ENCODE assay signal across 15 cellular contexts in the genomic region with DNA sequence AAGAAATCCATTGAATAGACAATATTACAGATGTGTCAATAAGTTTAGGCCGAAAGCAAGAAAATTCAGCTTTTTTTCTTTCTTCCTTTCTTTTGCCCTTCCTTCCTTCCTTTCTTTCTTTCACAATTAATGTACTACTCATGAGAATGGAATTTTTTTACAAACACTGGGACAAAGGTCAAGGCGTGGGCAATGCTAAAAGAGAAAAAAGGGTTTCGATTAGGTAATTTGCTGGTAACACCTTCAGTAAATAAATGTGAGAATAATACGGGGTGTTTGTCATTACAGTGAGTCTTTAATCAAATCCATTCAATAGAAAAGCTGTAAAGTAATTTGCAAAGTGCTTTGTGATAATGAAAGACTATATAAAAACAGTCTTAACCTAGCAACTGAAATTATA.
DNase-seq lines count a peak whose midpoint lies in the region; ATAC-seq, FAIRE-seq and TF ChIP-seq lines count a peak whose summit lies in the region.
"Had no signal": no experiment of that assay in that cellular context is flagged by ENCODE, and none has a peak within 500 bp of the region (broad histone marks: within the 10 kb centered on the region; RNA-seq: fewer than 3 reads in every experiment).

No MANE protein-coding gene starts in this region.

- H3K27ac Mint-ChIP-seq in chondrocyte (ENCODE audit: unreplicated experiment) (no peak overlapping the region), immature natural killer cell (no peak overlapping the region)
- H3K27ac Mint-ChIP-seq in stimulated activated memory B cell treated with anti-CD40 and anti-IgM and Interleukin-4, amounts not matched to agents 10 μg/mL and 1 μg/mL and 100 μg/mL, for 72 hours: no peak overlapping the region
- H3K27ac Mint-ChIP-seq: activated T-cell treated with anti-CD3 and anti-CD28 coated beads, Interleukin-2, amount 50 U/mL, for 72 hours; nephron progenitor cell had no signal

- peaks cover under 1% of the 10 kb centered on the region for H3K4me1 ChIP-seq in mesenchymal stem cell (ENCODE audit: control insufficient read depth, insufficient read depth, low read depth, low read length)

- H3K18ac ChIP-seq in mesenchymal stem cell (ENCODE audit: low read depth in 1 of 2, low read length in 2 of 2): no peak overlapping the region

- DNase-seq in AG20443 (ENCODE audit: low spot score): peak; percentile 19
- peak; percentile 7 for DNase-seq in NCI-H460 (ENCODE audit: extremely low read depth, low read depth)
- peak; percentile 58 for DNase-seq in mesenchymal stem cell
- no peak for DNase-seq in chondrocyte (ENCODE audit: low spot score)
- no peak for DNase-seq in immature natural killer cell
- DNase-seq: activated T-cell treated with anti-CD3 and anti-CD28 coated beads, Interleukin-2, amount 50 U/mL, for 72 hours; erythroblast; GF-D8; MV-4-11; NCI-H526; nephron progenitor cell had no signal

- H3K4me1 Mint-ChIP-seq in chondrocyte (ENCODE audit: low read depth) (peaks cover 6% of the 10 kb centered on the region), immature natural killer cell (no peaks in the 10 kb centered on the region)
- no peaks in the 10 kb centered on the region for H3K4me1 Mint-ChIP-seq in stimulated activated memory B cell treated with anti-CD40 and anti-IgM and Interleukin-4, amounts not matched to agents 10 μg/mL and 1 μg/mL and 100 μg/mL, for 72 hours
- H3K4me1 Mint-ChIP-seq: nephron progenitor cell had no signal

- H3K9me3 Mint-ChIP-seq in chondrocyte (ENCODE audit: low read depth) (no peaks in the 10 kb centered on the region), immature natural killer cell (peaks cover 0 to 6% (median 0%) of the 10 kb centered on the region in 6 donors)
- peaks cover 3% of the 10 kb centered on the region for H3K9me3 Mint-ChIP-seq in stimulated activated memory B cell treated with anti-CD40 and anti-IgM and Interleukin-4, amounts not matched to agents 10 μg/mL and 1 μg/mL and 100 μg/mL, for 72 hours
- H3K9me3 Mint-ChIP-seq: nephron progenitor cell had no signal

- no peak overlapping the region for H3K4me2 ChIP-seq in mesenchymal stem cell (ENCODE audit: low read length, poor library complexity, severe bottlenecking)

- no peak for TF ChIP-seq CTCF in chondrocyte (IDR thresholded peaks at IDR 0.05)

- H3K27me3 Mint-ChIP-seq in chondrocyte (ENCODE audit: low read depth) (no peaks in the 10 kb centered on the region), immature natural killer cell (ENCODE audit: low read depth in 3 of 3) (no peaks in the 10 kb centered on the region)
- H3K27me3 Mint-ChIP-seq in stimulated activated memory B cell treated with anti-CD40 and anti-IgM and Interleukin-4, amounts not matched to agents 10 μg/mL and 1 μg/mL and 100 μg/mL, for 72 hours: no peaks in the 10 kb centered on the region

- H2AK5ac ChIP-seq in mesenchymal stem cell (ENCODE audit: low read length, severe bottlenecking): no peak overlapping the region

- no peak overlapping the region for H3K14ac ChIP-seq in mesenchymal stem cell (ENCODE audit: low read length in 2 of 2)

- no peak for ATAC-seq in stimulated activated memory B cell treated with anti-CD40 and anti-IgM and Interleukin-4, amounts not matched to agents 10 μg/mL and 1 μg/mL and 100 μg/mL, for 72 hours
- ATAC-seq in HG03196 (IDR thresholded peaks at IDR 0.05; ENCODE audit: unreplicated experiment): no peak
- ATAC-seq: activated T-cell treated with anti-CD3 and anti-CD28 coated beads, Interleukin-2, amount 50 U/mL, for 72 hours had no signal

- H2BK120ac ChIP-seq in mesenchymal stem cell (ENCODE audit: low read depth, low read length): no peak overlapping the region

- no peak overlapping the region for H4K91ac ChIP-seq in mesenchymal stem cell (ENCODE audit: low read length)

- WGBS in mesenchymal stem cell: 43% methylated on average over 2 of the region's 4 CpGs

- no peaks in the 10 kb centered on the region for H3K36me3 ChIP-seq in mesenchymal stem cell (ENCODE audit: control insufficient read depth in 1 of 2, insufficient read depth in 2 of 2, low read depth in 1 of 2, low read length in 2 of 2)
- H3K36me3 ChIP-seq: ascending aorta had no signal

- H3K79me1 ChIP-seq in mesenchymal stem cell (replicated peaks; ENCODE audit: low read length, poor library complexity, severe bottlenecking): no peaks in the 10 kb centered on the region

- H3K4me3 ChIP-seq in mesenchymal stem cell (ENCODE audit: insufficient read depth in 1 of 2, low read depth in 1 of 2, low read length in 2 of 2): peak overlapping the region in 1 of 2 experiments; percentile 8

- no peak overlapping the region for H2BK12ac ChIP-seq in mesenchymal stem cell (ENCODE audit: low read length in 2 of 2)

- H3K4me3 Mint-ChIP-seq in chondrocyte (ENCODE audit: unreplicated experiment) (no peak overlapping the region), immature natural killer cell (no peak overlapping the region)
- H3K4me3 Mint-ChIP-seq in stimulated activated memory B cell treated with anti-CD40 and anti-IgM and Interleukin-4, amounts not matched to agents 10 μg/mL and 1 μg/mL and 100 μg/mL, for 72 hours: no peak overlapping the region
- H3K4me3 Mint-ChIP-seq: activated T-cell treated with anti-CD3 and anti-CD28 coated beads, Interleukin-2, amount 50 U/mL, for 72 hours; nephron progenitor cell had no signal

- no peak overlapping the region for H2AFZ ChIP-seq in mesenchymal stem cell (ENCODE audit: low read depth, low read length)

- no peak overlapping the region for H4K8ac ChIP-seq in mesenchymal stem cell (ENCODE audit: low read length)

- no peaks in the 10 kb centered on the region for H3K27me3 ChIP-seq in mesenchymal stem cell (ENCODE audit: control insufficient read depth in 1 of 2, insufficient read depth in 1 of 2, low read length in 2 of 2)
- H3K27me3 ChIP-seq: ascending aorta had no signal

- no peak overlapping the region for H3K4ac ChIP-seq in mesenchymal stem cell (ENCODE audit: low read depth in 1 of 2, low read length in 2 of 2)

- no peak overlapping the region for H2BK15ac ChIP-seq in mesenchymal stem cell (ENCODE audit: low read depth, poor library complexity, severe bottlenecking)

- H3K9ac ChIP-seq in mesenchymal stem cell (ENCODE audit: low read length): peak overlapping the region; percentile 21

- no peak overlapping the region for H3K23ac ChIP-seq in mesenchymal stem cell (ENCODE audit: low read length in 2 of 2)

- H2BK5ac ChIP-seq in mesenchymal stem cell (ENCODE audit: low read depth, low read length, poor library complexity, severe bottlenecking): no peak overlapping the region

- H3K9me3 ChIP-seq in mesenchymal stem cell (ENCODE audit: control insufficient read depth, low read length): no peaks in the 10 kb centered on the region
- H3K9me3 ChIP-seq: ascending aorta had no signal

- H3K27ac ChIP-seq in mesenchymal stem cell (ENCODE audit: low read length, poor library complexity, severe bottlenecking): no peak overlapping the region
- H3K27ac ChIP-seq: ascending aorta had no signal

- peak; percentile 59 for FAIRE-seq in endometrium (lab: Jason Lieb, UNC)

- H3K36me3 Mint-ChIP-seq in chondrocyte (ENCODE audit: low read depth): no peaks in the 10 kb centered on the region
- H3K36me3 Mint-ChIP-seq in immature natural killer cell: peaks cover 0 to 4% (median 0%) of the 10 kb centered on the region in 3 donors
- no peaks in the 10 kb centered on the region for H3K36me3 Mint-ChIP-seq in stimulated activated memory B cell treated with anti-CD40 and anti-IgM and Interleukin-4, amounts not matched to agents 10 μg/mL and 1 μg/mL and 100 μg/mL, for 72 hours

Comparison
In these comparisons a context has a peak if more than half of its experiments do, and no peak if none do; other contexts are left out.
1. DNase-seq: peak in AG20443 (single experiment), NCI-H460 (single experiment) and mesenchymal stem cell (single experiment); none in chondrocyte (single experiment) and immature natural killer cell (0 of 3).